In genomic region chr19:53507523-53508442, GRCh38 we compare ENCODE assay signal across 1 cellular context.
TF ChIP-seq lines count a peak whose summit lies in the region.

No MANE protein-coding gene starts in this region.

TF ChIP-seq in HepG2, 621 proteins besides CTCF, POLR2A, EP300 and RAD21 (continued from another document and continues in another):
- no peak for TF ChIP-seq KIAA2018 (CRISPR knock-in tag; IDR thresholded peaks at IDR 0.05; ENCODE audit: borderline replicate concordance)
- TF ChIP-seq HMG20B (CRISPR knock-in tag; conservative IDR thresholded peaks at IDR 0.05), result peak; percentile 48; the same call in 1 of the 2 replicates
- no peak for TF ChIP-seq NFRKB (IDR thresholded peaks at IDR 0.05)
- TF ChIP-seq MATR3 (CRISPR knock-in tag; IDR thresholded peaks at IDR 0.05), result no peak
- TF ChIP-seq CBX2 (IDR thresholded peaks at IDR 0.05; ENCODE audit: low read depth, low read length), result no peak
- no peak for TF ChIP-seq CBX2 (CRISPR knock-in tag; IDR thresholded peaks at IDR 0.05; ENCODE audit: low read depth)
- TF ChIP-seq POLR2AphosphoS5 (IDR thresholded peaks at IDR 0.05; ENCODE audit: low read depth, low read length), result peak; percentile 83
- TF ChIP-seq ELF4 (CRISPR knock-in tag; IDR thresholded peaks at IDR 0.05; ENCODE audit: borderline replicate concordance), result no peak
- TF ChIP-seq, protein P1, sequence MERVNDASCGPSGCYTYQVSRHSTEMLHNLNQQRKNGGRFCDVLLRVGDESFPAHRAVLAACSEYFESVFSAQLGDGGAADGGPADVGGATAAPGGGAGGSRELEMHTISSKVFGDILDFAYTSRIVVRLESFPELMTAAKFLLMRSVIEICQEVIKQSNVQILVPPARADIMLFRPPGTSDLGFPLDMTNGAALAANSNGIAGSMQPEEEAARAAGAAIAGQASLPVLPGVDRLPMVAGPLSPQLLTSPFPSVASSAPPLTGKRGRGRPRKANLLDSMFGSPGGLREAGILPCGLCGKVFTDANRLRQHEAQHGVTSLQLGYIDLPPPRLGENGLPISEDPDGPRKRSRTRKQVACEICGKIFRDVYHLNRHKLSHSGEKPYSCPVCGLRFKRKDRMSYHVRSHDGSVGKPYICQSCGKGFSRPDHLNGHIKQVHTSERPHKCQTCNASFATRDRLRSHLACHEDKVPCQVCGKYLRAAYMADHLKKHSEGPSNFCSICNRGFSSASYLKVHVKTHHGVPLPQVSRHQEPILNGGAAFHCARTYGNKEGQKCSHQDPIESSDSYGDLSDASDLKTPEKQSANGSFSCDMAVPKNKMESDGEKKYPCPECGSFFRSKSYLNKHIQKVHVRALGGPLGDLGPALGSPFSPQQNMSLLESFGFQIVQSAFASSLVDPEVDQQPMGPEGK (CRISPR knock-in tag; IDR thresholded peaks at IDR 0.05), result peak; percentile 67
- no peak for TF ChIP-seq TBL1XR1 (IDR thresholded peaks at IDR 0.05; ENCODE audit: borderline replicate concordance, low read length, partially characterized antibody)
- peak; percentile 79 for TF ChIP-seq ZNF350 (CRISPR knock-in tag; IDR thresholded peaks at IDR 0.05; ENCODE audit: borderline replicate concordance, low read depth)
- no peak for TF ChIP-seq ZNF704 (CRISPR knock-in tag; IDR thresholded peaks at IDR 0.05; ENCODE audit: borderline replicate concordance)
- TF ChIP-seq NONO (IDR thresholded peaks at IDR 0.05), result no peak
- TF ChIP-seq NONO (CRISPR knock-in tag; conservative IDR thresholded peaks at IDR 0.05), result peak; percentile 39
- TF ChIP-seq PCBP2 (optimal IDR thresholded peaks at IDR 0.05; ENCODE audit: low read depth, low read length, poor library complexity, severe bottlenecking), result no peak
- TF ChIP-seq RARG (CRISPR knock-in tag; IDR thresholded peaks at IDR 0.05; ENCODE audit: low read depth), result no peak
- no peak for TF ChIP-seq ZNF720 (CRISPR knock-in tag; IDR thresholded peaks at IDR 0.05)
- no peak for TF ChIP-seq DNMT3B (CRISPR knock-in tag; conservative IDR thresholded peaks at IDR 0.05)
- TF ChIP-seq MTA1 (CRISPR knock-in tag; IDR thresholded peaks at IDR 0.05; ENCODE audit: borderline replicate concordance), result peak; percentile 59; the same call in 1 of the 2 replicates
- TF ChIP-seq RAD51 (IDR thresholded peaks at IDR 0.05; ENCODE audit: borderline replicate concordance), result peak; percentile 96
- no peak for TF ChIP-seq ZNF296 (CRISPR knock-in tag; conservative IDR thresholded peaks at IDR 0.05)
- TF ChIP-seq ZFP36L2 (CRISPR knock-in tag; IDR thresholded peaks at IDR 0.05), result no peak
- peak; percentile 45; the same call in 1 of the 2 replicates for TF ChIP-seq ZNF292 (CRISPR knock-in tag; IDR thresholded peaks at IDR 0.05; ENCODE audit: borderline replicate concordance, low read depth)
- TF ChIP-seq ZNF782 (CRISPR knock-in tag; IDR thresholded peaks at IDR 0.05; ENCODE audit: borderline replicate concordance), result no peak
- no peak; the same call in 1 of the 2 replicates for TF ChIP-seq CHD4 (IDR thresholded peaks at IDR 0.05; ENCODE audit: borderline replicate concordance, low read length)
- TF ChIP-seq SRF (IDR thresholded peaks at IDR 0.05; ENCODE audit: low read depth, low read length), result 0 out of 2 replicates have a peak, but pooled peaks have one; percentile 60
- peak; percentile 77; the same call in 1 of the 2 replicates for TF ChIP-seq PHF21A (CRISPR knock-in tag; IDR thresholded peaks at IDR 0.05)
- TF ChIP-seq, protein P2, sequence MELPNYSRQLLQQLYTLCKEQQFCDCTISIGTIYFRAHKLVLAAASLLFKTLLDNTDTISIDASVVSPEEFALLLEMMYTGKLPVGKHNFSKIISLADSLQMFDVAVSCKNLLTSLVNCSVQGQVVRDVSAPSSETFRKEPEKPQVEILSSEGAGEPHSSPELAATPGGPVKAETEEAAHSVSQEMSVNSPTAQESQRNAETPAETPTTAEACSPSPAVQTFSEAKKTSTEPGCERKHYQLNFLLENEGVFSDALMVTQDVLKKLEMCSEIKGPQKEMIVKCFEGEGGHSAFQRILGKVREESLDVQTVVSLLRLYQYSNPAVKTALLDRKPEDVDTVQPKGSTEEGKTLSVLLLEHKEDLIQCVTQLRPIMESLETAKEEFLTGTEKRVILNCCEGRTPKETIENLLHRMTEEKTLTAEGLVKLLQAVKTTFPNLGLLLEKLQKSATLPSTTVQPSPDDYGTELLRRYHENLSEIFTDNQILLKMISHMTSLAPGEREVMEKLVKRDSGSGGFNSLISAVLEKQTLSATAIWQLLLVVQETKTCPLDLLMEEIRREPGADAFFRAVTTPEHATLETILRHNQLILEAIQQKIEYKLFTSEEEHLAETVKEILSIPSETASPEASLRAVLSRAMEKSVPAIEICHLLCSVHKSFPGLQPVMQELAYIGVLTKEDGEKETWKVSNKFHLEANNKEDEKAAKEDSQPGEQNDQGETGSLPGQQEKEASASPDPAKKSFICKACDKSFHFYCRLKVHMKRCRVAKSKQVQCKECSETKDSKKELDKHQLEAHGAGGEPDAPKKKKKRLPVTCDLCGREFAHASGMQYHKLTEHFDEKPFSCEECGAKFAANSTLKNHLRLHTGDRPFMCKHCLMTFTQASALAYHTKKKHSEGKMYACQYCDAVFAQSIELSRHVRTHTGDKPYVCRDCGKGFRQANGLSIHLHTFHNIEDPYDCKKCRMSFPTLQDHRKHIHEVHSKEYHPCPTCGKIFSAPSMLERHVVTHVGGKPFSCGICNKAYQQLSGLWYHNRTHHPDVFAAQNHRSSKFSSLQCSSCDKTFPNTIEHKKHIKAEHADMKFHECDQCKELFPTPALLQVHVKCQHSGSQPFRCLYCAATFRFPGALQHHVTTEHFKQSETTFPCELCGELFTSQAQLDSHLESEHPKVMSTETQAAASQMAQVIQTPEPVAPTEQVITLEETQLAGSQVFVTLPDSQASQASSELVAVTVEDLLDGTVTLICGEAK (IDR thresholded peaks at IDR 0.05), result no peak
- TF ChIP-seq, protein P2 (CRISPR knock-in tag; IDR thresholded peaks at IDR 0.05), result no peak; the same call in 1 of the 2 replicates
- 0 out of 2 replicates have a peak, but pooled peaks have one; percentile 43 for TF ChIP-seq NFATC3 (CRISPR knock-in tag; IDR thresholded peaks at IDR 0.05)
- TF ChIP-seq KLF11 (CRISPR knock-in tag; IDR thresholded peaks at IDR 0.05), result no peak
- peak; percentile 53; the same call in 1 of the 2 replicates for TF ChIP-seq ZNF792 (CRISPR knock-in tag; IDR thresholded peaks at IDR 0.05)
- peak; percentile 24; the same call in 1 of the 2 replicates for TF ChIP-seq FOSL1 (CRISPR knock-in tag; IDR thresholded peaks at IDR 0.05; ENCODE audit: borderline replicate concordance)
- TF ChIP-seq TRAFD1 (CRISPR knock-in tag; IDR thresholded peaks at IDR 0.05; ENCODE audit: borderline replicate concordance), result no peak
- no peak for TF ChIP-seq CAMTA2 (CRISPR knock-in tag; IDR thresholded peaks at IDR 0.05; ENCODE audit: borderline replicate concordance)
- TF ChIP-seq FOXO1 (CRISPR knock-in tag; IDR thresholded peaks at IDR 0.05), result peak; percentile 96
- TF ChIP-seq SNAPC2 (CRISPR knock-in tag; IDR thresholded peaks at IDR 0.05), result 0 out of 2 replicates have a peak, but pooled peaks have one; percentile 10
- peak; percentile 61; the same call in 1 of the 2 replicates for TF ChIP-seq TGIF2 (CRISPR knock-in tag; IDR thresholded peaks at IDR 0.05)
